ENCODE assay signal across 23 cellular contexts in genomic region chr13:82412749-82413148, GRCh38.
"Had no signal": no experiment of that assay in that cellular context is flagged by ENCODE, and none has a peak within 500 bp of the region (broad histone marks: within the 10 kb centered on the region; RNA-seq: fewer than 3 reads in every experiment).

No MANE protein-coding gene starts in this region.

- H3K4me1 ChIP-seq: colonic mucosa, foreskin keratinocyte, psoas muscle, transverse colon had no signal

- H3K36me3 ChIP-seq: colonic mucosa, thoracic aorta, transverse colon had no signal

- H3K4me3 ChIP-seq: colonic mucosa, hepatocyte, lung, psoas muscle, thoracic aorta, transverse colon had no signal

- H3K4me2 ChIP-seq: hepatocyte had no signal

- H3K27me3 ChIP-seq: colonic mucosa, foreskin keratinocyte, hepatocyte, transverse colon had no signal

- H3K27ac ChIP-seq: colonic mucosa, foreskin keratinocyte, hepatocyte, psoas muscle, thoracic aorta, transverse colon had no signal

- DNase-seq: colonic mucosa; dermis blood vessel endothelial cell; effector CD4-positive, alpha-beta T cell; endodermal cell; foreskin keratinocyte; head of caudate nucleus; kidney; left cardiac atrium; left ventricle myocardium superior; mesenchymal stem cell; naive B cell; psoas muscle; retina; stimulated activated CD4-positive, alpha-beta T cell treated with anti-CD3 and anti-CD28 coated beads, Interleukin-2, amount 100 ng/mL, for 24 hours; stimulated activated CD4-positive, alpha-beta T cell treated with anti-CD3 and anti-CD28 coated beads, Interleukin-4, amount 100 ng/mL, for 4 hours; stimulated activated naive B cell treated with anti-CD40 and anti-IgM and Interleukin-4, amounts not matched to agents 10 μg/mL and 1 μg/mL and 100 μg/mL, for 72 hours; stimulated activated naive CD8-positive, alpha-beta T cell treated with anti-CD3 and anti-CD28 coated beads, Interleukin-15, amount 100 ng/mL, for 72 hours; transverse colon had no signal

- FAIRE-seq: endothelial cell of umbilical vein had no signal

- ATAC-seq: foreskin keratinocyte; left cardiac atrium; left ventricle myocardium superior; psoas muscle; sciatic nerve; stimulated activated naive B cell treated with anti-CD40 and anti-IgM and Interleukin-4, amounts not matched to agents 10 μg/mL and 1 μg/mL and 100 μg/mL, for 72 hours; stimulated activated naive CD8-positive, alpha-beta T cell treated with anti-CD3 and anti-CD28 coated beads, Interleukin-15, amount 100 ng/mL, for 72 hours had no signal

- H3K79me2 ChIP-seq: hepatocyte had no signal
